18 cellular contexts compared by ENCODE assay signal in the genomic region with DNA sequence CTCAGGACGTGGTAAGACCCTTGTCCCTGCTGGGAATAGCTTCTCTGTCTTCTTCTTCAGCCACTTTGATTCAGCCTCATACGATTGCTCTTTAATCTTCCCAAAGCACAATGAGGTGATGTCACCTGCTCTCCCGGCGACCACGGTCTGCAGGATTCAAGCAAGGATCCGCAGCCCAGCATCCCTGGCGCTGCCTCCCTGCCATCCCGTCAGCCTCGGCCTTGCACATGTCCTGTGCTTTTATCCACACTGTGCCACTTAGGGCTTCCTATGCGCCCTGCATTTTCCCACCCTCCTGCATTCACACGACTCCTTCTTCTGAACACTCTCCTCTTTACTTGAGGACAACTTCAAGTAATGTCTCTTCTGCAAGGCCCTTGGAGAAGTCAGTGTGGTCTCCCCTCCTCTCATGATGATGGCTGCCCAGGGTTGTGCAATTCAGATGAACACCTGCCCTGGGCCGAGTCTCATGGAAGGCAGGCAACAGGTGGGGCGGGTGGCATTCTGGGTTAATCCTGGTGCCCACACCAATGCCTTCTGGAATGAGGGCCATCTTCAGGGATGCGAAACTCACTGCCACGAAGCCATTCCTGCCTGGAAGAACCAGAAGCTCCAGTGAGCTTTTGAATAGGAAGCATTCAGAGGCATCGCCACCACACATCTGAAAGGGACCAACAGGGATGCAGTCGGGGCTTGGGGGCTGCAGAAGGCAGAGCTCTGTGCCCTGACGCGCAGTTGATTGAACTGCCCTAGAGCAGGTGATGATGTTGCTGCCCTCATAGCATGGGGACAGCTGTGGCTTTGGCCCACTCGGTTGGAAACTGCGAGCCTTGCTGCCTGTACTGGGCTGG.
DNase-seq lines count a peak whose midpoint lies in the region; ATAC-seq and TF ChIP-seq lines count a peak whose summit lies in the region.
"Had no signal": no experiment of that assay in that cellular context is flagged by ENCODE, and none has a peak within 500 bp of the region (broad histone marks: within the 10 kb centered on the region; RNA-seq: fewer than 3 reads in every experiment).

No MANE protein-coding gene starts in this region.

- no peak overlapping the region for H3K4ac ChIP-seq in IMR-90 (ENCODE audit: low read depth, low read length)

- intact Hi-C loops in IMR-90 (cut with micrococcal nuclease) (no loop called here), esophagus muscularis mucosa (cut with DNase I) (no loop called here)

- no peak overlapping the region for H2AK9ac ChIP-seq in IMR-90 (replicated peaks; ENCODE audit: low read depth, low read length, poor library complexity)

- H3K14ac ChIP-seq in IMR-90 (replicated peaks; ENCODE audit: low read depth, low read length), result no peak overlapping the region

- TF ChIP-seq CTCF in HEK293 (tag by site-specific recombination; IDR thresholded peaks at IDR 0.05) (no peak), IMR-90 (conservative IDR thresholded peaks at IDR 0.05; ENCODE audit: low read depth, low read length) (no peak), esophagus muscularis mucosa (IDR thresholded peaks at IDR 0.05) (no peak), osteocyte (IDR thresholded peaks at IDR 0.05) (no peak)

- no peak for TF ChIP-seq EP300 in esophagus muscularis mucosa (IDR thresholded peaks at IDR 0.05)

- dilution Hi-C loops in IMR-90 (cut with HindIII; ENCODE audit: low sequenced_read_pairs, unreplicated experiment), result no loop called here

- H3K4me1 ChIP-seq in HEK293 (ENCODE audit: control insufficient read depth, insufficient read depth, low read length) (no peaks in the 10 kb centered on the region), IMR-90 (ENCODE audit: control insufficient read depth, insufficient read depth, low read length) (no peaks in the 10 kb centered on the region), esophagus muscularis mucosa (no peaks in the 10 kb centered on the region)
- H3K4me1 ChIP-seq: BE2C, HAP-1 had no signal

- CTCF ChIA-PET in HEK293 (lab: Yijun Ruan, JAX), result no interaction called here
- CTCF ChIA-PET in IMR-90 (lab: Yijun Ruan, JAX), result no interaction called here

- DNase-seq in IMR-90 (no peak), esophagus muscularis mucosa (ENCODE audit: extremely low spot score) (peak; percentile 88), osteocyte (ENCODE audit: extremely low spot score, unreplicated experiment) (peak; percentile 71), NCI-H524 (lab: John Stamatoyannopoulos, UW) (no peak)
- DNase-seq in naive thymus-derived CD8-positive, alpha-beta T cell, result no peak
- DNase-seq: ACHN; BE2C; C1 segment of cervical spinal cord; CD4-positive, CD25-positive, alpha-beta regulatory T cell; CD8-positive, alpha-beta memory T cell; COR-L47; GM23248 had no signal

- H3K27me3 Mint-ChIP-seq in osteocyte (ENCODE audit: unreplicated experiment), result no peaks in the 10 kb centered on the region
- peaks cover 0 to 26% (median 6%) of the 10 kb centered on the region in 5 donors for H3K27me3 Mint-ChIP-seq in naive thymus-derived CD8-positive, alpha-beta T cell
- H3K27me3 Mint-ChIP-seq: CD4-positive, CD25-positive, alpha-beta regulatory T cell had no signal

- no peaks in the 10 kb centered on the region for H3K36me3 Mint-ChIP-seq in osteocyte (ENCODE audit: unreplicated experiment)
- no peaks in the 10 kb centered on the region for H3K36me3 Mint-ChIP-seq in naive thymus-derived CD8-positive, alpha-beta T cell
- H3K36me3 Mint-ChIP-seq: CD4-positive, CD25-positive, alpha-beta regulatory T cell; CD8-positive, alpha-beta memory T cell had no signal

- H3K27me3 ChIP-seq in IMR-90 (ENCODE audit: control insufficient read depth, insufficient read depth, low read length) (no peaks in the 10 kb centered on the region), esophagus muscularis mucosa (peaks cover 0 to 6% (median 0%) of the 10 kb centered on the region in 4 donors)
- H3K27me3 ChIP-seq: BE2C had no signal

- POLR2A ChIA-PET in HEK293 (lab: Yijun Ruan, JAX) (no interaction called here), IMR-90 (lab: Charles Lee; ENCODE audit: unreplicated experiment) (no interaction called here)
- POLR2A ChIA-PET in naive thymus-derived CD8-positive, alpha-beta T cell (lab: Charles Lee), result no interaction called here

- H4K8ac ChIP-seq in IMR-90 (ENCODE audit: low read depth in 2 of 2, low read length in 2 of 2), result no peak overlapping the region

- ATAC-seq in IMR-90 (ENCODE audit: low read depth) (no peak), GM18520 (IDR thresholded peaks at IDR 0.05; ENCODE audit: unreplicated experiment) (no peak), GM18909 (IDR thresholded peaks at IDR 0.05; ENCODE audit: poor library complexity, unreplicated experiment) (no peak)
- ATAC-seq in naive thymus-derived CD8-positive, alpha-beta T cell, result no peak
- ATAC-seq: K562 had no signal

- H2BK5ac ChIP-seq in IMR-90 (ENCODE audit: low read depth, low read length, poor library complexity, severe bottlenecking), result no peak overlapping the region

- in situ Hi-C loops in IMR-90 (cut with MboI; ENCODE audit: low sequenced_read_pairs), result no loop called here

- no peak for TF ChIP-seq POLR2A in IMR-90 (IDR thresholded peaks at IDR 0.05; ENCODE audit: low read depth, low read length)
- no peak for TF ChIP-seq POLR2A in esophagus muscularis mucosa (IDR thresholded peaks at IDR 0.05; ENCODE audit: low read depth)

- H3K36me3 ChIP-seq in HEK293 (ENCODE audit: control insufficient read depth in 2 of 2, insufficient read depth in 1 of 2, low read length in 2 of 2) (no peaks in the 10 kb centered on the region), IMR-90 (ENCODE audit: control insufficient read depth, insufficient read depth, low read length) (no peaks in the 10 kb centered on the region), esophagus muscularis mucosa (no peaks in the 10 kb centered on the region)
- H3K36me3 ChIP-seq: BE2C, HAP-1 had no signal

- peaks cover 50% of the 10 kb centered on the region for H3K9me3 Mint-ChIP-seq in osteocyte (ENCODE audit: unreplicated experiment)
- H3K9me3 Mint-ChIP-seq in naive thymus-derived CD8-positive, alpha-beta T cell, result peaks cover 0 to 8% (median 1%) of the 10 kb centered on the region in 9 donors

- BruUV-seq in IMR-90 (replicated peaks; lab: Mats Ljungman, UMichigan), result no TSS peak

- no peak overlapping the region for H3K56ac ChIP-seq in IMR-90 (ENCODE audit: extremely low read depth, insufficient read depth, low read length)

- H2AK5ac ChIP-seq in IMR-90 (ENCODE audit: low read depth, low read length), result no peak overlapping the region

- no peak overlapping the region for H3K18ac ChIP-seq in IMR-90 (ENCODE audit: low read depth, low read length)

- no peak overlapping the region for H2BK20ac ChIP-seq in IMR-90 (ENCODE audit: low read depth, low read length)

- H3K4me2 ChIP-seq in IMR-90 (ENCODE audit: low read depth, low read length), result no peak overlapping the region

- no peak overlapping the region for H3K27ac Mint-ChIP-seq in osteocyte (ENCODE audit: unreplicated experiment)
- H3K27ac Mint-ChIP-seq in naive thymus-derived CD8-positive, alpha-beta T cell, result no peak overlapping the region
- H3K27ac Mint-ChIP-seq: CD4-positive, CD25-positive, alpha-beta regulatory T cell; CD8-positive, alpha-beta memory T cell had no signal

- no peak overlapping the region for H3K9ac ChIP-seq in IMR-90 (ENCODE audit: low read depth, low read length)
- H3K9ac ChIP-seq: GM23248 had no signal

- peak overlapping the region; percentile 10 for H2AFZ ChIP-seq in IMR-90 (replicated peaks; ENCODE audit: low read length, poor library complexity)
- H2AFZ ChIP-seq: GM23248 had no signal

- no peaks in the 10 kb centered on the region for H3K9me1 ChIP-seq in IMR-90 (ENCODE audit: insufficient read depth, low read length)

- H2BK120ac ChIP-seq in IMR-90 (ENCODE audit: low read depth, low read length), result no peak overlapping the region

- H3K4me3 ChIP-seq in HEK293 (ENCODE audit: low read depth, low read length) (no peak overlapping the region), IMR-90 (ENCODE audit: insufficient read depth, low read depth, low read length) (no peak overlapping the region), esophagus muscularis mucosa (no peak overlapping the region)
- H3K4me3 ChIP-seq: GM23248, HAP-1, K562 had no signal

- H3K27ac ChIP-seq in HEK293 (ENCODE audit: extremely low read depth, low read depth, low read length) (no peak overlapping the region), IMR-90 (ENCODE audit: insufficient read depth, low read length) (no peak overlapping the region), esophagus muscularis mucosa (replicated peaks in 1 of 4) (no peak overlapping the region)
- H3K27ac ChIP-seq: GM23248, HL-60 had no signal

- 57% methylated on average over 12 of the region's 21 CpGs; no CpG with 5 or more reads in 1 of the 2 experiments for WGBS in IMR-90 (ENCODE audit: extremely low coverage in 2 of 2, insufficient read length in 1 of 2), 2 experiments
- 91% methylated on average over 19 of the region's 21 CpGs for WGBS in esophagus muscularis mucosa

- H3K9me3 ChIP-seq in HEK293 (ENCODE audit: control insufficient read depth, insufficient read depth, low read depth, low read length) (no peaks in the 10 kb centered on the region), IMR-90 (ENCODE audit: control insufficient read depth, insufficient read depth, low read length) (peaks cover 58% of the 10 kb centered on the region), esophagus muscularis mucosa (peaks cover 0 to 6% (median 0%) of the 10 kb centered on the region in 4 donors)
- H3K9me3 ChIP-seq: BE2C, HAP-1 had no signal

- no peaks in the 10 kb centered on the region for H3K79me1 ChIP-seq in IMR-90 (ENCODE audit: low read depth in 1 of 2, low read length in 2 of 2)

- H3K4me3 Mint-ChIP-seq in osteocyte (ENCODE audit: unreplicated experiment), result no peak overlapping the region
- no peak overlapping the region for H3K4me3 Mint-ChIP-seq in naive thymus-derived CD8-positive, alpha-beta T cell
- H3K4me3 Mint-ChIP-seq: CD4-positive, CD25-positive, alpha-beta regulatory T cell had no signal

- no peak for TF ChIP-seq RAD21 in IMR-90 (IDR thresholded peaks at IDR 0.05; ENCODE audit: low read length)

- H2BK15ac ChIP-seq in IMR-90 (ENCODE audit: low read depth, low read length), result no peak overlapping the region

- no peaks in the 10 kb centered on the region for H4K20me1 ChIP-seq in IMR-90 (ENCODE audit: insufficient read depth, low read length)

- H4K5ac ChIP-seq in IMR-90 (ENCODE audit: low read depth, low read length), result no peak overlapping the region

- H4K91ac ChIP-seq in IMR-90 (ENCODE audit: insufficient read depth, low read depth, low read length), result no peak overlapping the region

- no peak overlapping the region for H3K23ac ChIP-seq in IMR-90 (ENCODE audit: low read depth, low read length)

- H3K4me1 Mint-ChIP-seq in osteocyte (ENCODE audit: unreplicated experiment), result no peaks in the 10 kb centered on the region
- H3K4me1 Mint-ChIP-seq in naive thymus-derived CD8-positive, alpha-beta T cell, result no peaks in the 10 kb centered on the region
- H3K4me1 Mint-ChIP-seq: CD4-positive, CD25-positive, alpha-beta regulatory T cell; CD8-positive, alpha-beta memory T cell had no signal

TF ChIP-seq in HEK293, 187 proteins besides CTCF, POLR2A, EP300 and RAD21:
- TF ChIP-seq SCRT2 (tag by site-specific recombination; IDR thresholded peaks at IDR 0.05), result 0 out of 2 replicates have a peak, but pooled peaks have one; percentile 33
- TF ChIP-seq ZNF146 (tag by site-specific recombination; IDR thresholded peaks at IDR 0.05), result no peak
TF ChIP-seq in HEK293: peak in this region for 1.

Comparison
In these comparisons a context has a peak if more than half of its experiments do, and no peak if none do; other contexts are left out.
1. DNase-seq: peak in esophagus muscularis mucosa (single experiment) and osteocyte (single experiment); none in IMR-90 (single experiment), naive thymus-derived CD8-positive, alpha-beta T cell (0 of 10) and NCI-H524 (0 of 2).